ENCODE assay signal across 1 cellular context in the genomic region with DNA sequence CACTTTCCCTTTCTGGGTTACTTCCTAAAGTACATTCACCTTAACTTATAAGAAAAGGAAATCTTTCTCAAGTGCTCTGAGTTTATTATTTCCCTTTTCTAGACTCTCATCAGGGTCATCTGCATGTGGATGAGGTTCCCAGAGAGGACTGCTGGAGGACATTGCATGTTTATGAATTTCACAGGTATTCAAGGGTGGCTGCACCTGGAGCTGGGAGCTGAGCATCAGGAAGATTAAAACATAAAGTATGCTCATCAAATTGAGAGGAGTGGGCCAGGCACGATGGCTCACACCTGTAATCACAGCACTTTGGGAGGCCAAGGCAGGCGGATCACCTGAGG.
TF ChIP-seq lines count a peak whose summit lies in the region.

No MANE protein-coding gene starts in this region.

TF ChIP-seq in HepG2, 621 proteins besides CTCF, POLR2A, EP300 and RAD21 (continued from another document):
- TF ChIP-seq, protein P1, sequence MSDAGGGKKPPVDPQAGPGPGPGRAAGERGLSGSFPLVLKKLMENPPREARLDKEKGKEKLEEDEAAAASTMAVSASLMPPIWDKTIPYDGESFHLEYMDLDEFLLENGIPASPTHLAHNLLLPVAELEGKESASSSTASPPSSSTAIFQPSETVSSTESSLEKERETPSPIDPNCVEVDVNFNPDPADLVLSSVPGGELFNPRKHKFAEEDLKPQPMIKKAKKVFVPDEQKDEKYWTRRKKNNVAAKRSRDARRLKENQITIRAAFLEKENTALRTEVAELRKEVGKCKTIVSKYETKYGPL (CRISPR knock-in tag; IDR thresholded peaks at IDR 0.05): 0 out of 2 replicates have a peak, but pooled peaks have one; percentile 0
- TF ChIP-seq TMF1 (CRISPR knock-in tag; IDR thresholded peaks at IDR 0.05; ENCODE audit: low read depth): no peak
- peak; percentile 23 for TF ChIP-seq BRD4 (CRISPR knock-in tag; IDR thresholded peaks at IDR 0.05)
- TF ChIP-seq MTF1 (CRISPR knock-in tag; IDR thresholded peaks at IDR 0.05): no peak
- TF ChIP-seq ZNF264 (CRISPR knock-in tag; IDR thresholded peaks at IDR 0.05): 0 out of 2 replicates have a peak, but pooled peaks have one; percentile 16
- 0 out of 2 replicates have a peak, but pooled peaks have one; percentile 2 for TF ChIP-seq ZNF160 (CRISPR knock-in tag; IDR thresholded peaks at IDR 0.05)
- TF ChIP-seq, protein P2, sequence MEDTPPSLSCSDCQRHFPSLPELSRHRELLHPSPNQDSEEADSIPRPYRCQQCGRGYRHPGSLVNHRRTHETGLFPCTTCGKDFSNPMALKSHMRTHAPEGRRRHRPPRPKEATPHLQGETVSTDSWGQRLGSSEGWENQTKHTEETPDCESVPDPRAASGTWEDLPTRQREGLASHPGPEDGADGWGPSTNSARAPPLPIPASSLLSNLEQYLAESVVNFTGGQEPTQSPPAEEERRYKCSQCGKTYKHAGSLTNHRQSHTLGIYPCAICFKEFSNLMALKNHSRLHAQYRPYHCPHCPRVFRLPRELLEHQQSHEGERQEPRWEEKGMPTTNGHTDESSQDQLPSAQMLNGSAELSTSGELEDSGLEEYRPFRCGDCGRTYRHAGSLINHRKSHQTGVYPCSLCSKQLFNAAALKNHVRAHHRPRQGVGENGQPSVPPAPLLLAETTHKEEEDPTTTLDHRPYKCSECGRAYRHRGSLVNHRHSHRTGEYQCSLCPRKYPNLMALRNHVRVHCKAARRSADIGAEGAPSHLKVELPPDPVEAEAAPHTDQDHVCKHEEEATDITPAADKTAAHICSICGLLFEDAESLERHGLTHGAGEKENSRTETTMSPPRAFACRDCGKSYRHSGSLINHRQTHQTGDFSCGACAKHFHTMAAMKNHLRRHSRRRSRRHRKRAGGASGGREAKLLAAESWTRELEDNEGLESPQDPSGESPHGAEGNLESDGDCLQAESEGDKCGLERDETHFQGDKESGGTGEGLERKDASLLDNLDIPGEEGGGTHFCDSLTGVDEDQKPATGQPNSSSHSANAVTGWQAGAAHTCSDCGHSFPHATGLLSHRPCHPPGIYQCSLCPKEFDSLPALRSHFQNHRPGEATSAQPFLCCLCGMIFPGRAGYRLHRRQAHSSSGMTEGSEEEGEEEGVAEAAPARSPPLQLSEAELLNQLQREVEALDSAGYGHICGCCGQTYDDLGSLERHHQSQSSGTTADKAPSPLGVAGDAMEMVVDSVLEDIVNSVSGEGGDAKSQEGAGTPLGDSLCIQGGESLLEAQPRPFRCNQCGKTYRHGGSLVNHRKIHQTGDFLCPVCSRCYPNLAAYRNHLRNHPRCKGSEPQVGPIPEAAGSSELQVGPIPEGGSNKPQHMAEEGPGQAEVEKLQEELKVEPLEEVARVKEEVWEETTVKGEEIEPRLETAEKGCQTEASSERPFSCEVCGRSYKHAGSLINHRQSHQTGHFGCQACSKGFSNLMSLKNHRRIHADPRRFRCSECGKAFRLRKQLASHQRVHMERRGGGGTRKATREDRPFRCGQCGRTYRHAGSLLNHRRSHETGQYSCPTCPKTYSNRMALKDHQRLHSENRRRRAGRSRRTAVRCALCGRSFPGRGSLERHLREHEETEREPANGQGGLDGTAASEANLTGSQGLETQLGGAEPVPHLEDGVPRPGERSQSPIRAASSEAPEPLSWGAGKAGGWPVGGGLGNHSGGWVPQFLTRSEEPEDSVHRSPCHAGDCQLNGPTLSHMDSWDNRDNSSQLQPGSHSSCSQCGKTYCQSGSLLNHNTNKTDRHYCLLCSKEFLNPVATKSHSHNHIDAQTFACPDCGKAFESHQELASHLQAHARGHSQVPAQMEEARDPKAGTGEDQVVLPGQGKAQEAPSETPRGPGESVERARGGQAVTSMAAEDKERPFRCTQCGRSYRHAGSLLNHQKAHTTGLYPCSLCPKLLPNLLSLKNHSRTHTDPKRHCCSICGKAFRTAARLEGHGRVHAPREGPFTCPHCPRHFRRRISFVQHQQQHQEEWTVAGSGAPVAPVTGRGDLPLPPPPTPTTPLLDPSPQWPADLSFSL (CRISPR knock-in tag; IDR thresholded peaks at IDR 0.05): no peak
- TF ChIP-seq, protein P3, sequence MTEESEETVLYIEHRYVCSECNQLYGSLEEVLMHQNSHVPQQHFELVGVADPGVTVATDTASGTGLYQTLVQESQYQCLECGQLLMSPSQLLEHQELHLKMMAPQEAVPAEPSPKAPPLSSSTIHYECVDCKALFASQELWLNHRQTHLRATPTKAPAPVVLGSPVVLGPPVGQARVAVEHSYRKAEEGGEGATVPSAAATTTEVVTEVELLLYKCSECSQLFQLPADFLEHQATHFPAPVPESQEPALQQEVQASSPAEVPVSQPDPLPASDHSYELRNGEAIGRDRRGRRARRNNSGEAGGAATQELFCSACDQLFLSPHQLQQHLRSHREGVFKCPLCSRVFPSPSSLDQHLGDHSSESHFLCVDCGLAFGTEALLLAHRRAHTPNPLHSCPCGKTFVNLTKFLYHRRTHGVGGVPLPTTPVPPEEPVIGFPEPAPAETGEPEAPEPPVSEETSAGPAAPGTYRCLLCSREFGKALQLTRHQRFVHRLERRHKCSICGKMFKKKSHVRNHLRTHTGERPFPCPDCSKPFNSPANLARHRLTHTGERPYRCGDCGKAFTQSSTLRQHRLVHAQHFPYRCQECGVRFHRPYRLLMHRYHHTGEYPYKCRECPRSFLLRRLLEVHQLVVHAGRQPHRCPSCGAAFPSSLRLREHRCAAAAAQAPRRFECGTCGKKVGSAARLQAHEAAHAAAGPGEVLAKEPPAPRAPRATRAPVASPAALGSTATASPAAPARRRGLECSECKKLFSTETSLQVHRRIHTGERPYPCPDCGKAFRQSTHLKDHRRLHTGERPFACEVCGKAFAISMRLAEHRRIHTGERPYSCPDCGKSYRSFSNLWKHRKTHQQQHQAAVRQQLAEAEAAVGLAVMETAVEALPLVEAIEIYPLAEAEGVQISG (CRISPR knock-in tag; IDR thresholded peaks at IDR 0.05): peak; percentile 5; the same call in 1 of the 2 replicates
- TF ChIP-seq ZNF749 (CRISPR knock-in tag; IDR thresholded peaks at IDR 0.05; ENCODE audit: borderline replicate concordance): 0 out of 2 replicates have a peak, but pooled peaks have one; percentile 1
- TF ChIP-seq, protein P4, sequence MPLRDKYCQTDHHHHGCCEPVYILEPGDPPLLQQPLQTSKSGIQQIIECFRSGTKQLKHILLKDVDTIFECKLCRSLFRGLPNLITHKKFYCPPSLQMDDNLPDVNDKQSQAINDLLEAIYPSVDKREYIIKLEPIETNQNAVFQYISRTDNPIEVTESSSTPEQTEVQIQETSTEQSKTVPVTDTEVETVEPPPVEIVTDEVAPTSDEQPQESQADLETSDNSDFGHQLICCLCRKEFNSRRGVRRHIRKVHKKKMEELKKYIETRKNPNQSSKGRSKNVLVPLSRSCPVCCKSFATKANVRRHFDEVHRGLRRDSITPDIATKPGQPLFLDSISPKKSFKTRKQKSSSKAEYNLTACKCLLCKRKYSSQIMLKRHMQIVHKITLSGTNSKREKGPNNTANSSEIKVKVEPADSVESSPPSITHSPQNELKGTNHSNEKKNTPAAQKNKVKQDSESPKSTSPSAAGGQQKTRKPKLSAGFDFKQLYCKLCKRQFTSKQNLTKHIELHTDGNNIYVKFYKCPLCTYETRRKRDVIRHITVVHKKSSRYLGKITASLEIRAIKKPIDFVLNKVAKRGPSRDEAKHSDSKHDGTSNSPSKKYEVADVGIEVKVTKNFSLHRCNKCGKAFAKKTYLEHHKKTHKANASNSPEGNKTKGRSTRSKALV (CRISPR knock-in tag; IDR thresholded peaks at IDR 0.05): 0 out of 2 replicates have a peak, but pooled peaks have one; percentile 20
- TF ChIP-seq, protein P5, sequence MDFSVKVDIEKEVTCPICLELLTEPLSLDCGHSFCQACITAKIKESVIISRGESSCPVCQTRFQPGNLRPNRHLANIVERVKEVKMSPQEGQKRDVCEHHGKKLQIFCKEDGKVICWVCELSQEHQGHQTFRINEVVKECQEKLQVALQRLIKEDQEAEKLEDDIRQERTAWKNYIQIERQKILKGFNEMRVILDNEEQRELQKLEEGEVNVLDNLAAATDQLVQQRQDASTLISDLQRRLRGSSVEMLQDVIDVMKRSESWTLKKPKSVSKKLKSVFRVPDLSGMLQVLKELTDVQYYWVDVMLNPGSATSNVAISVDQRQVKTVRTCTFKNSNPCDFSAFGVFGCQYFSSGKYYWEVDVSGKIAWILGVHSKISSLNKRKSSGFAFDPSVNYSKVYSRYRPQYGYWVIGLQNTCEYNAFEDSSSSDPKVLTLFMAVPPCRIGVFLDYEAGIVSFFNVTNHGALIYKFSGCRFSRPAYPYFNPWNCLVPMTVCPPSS (IDR thresholded peaks at IDR 0.05): no peak
- TF ChIP-seq ZNF232 (CRISPR knock-in tag; IDR thresholded peaks at IDR 0.05; ENCODE audit: borderline replicate concordance): peak; percentile 2; the same call in 1 of the 2 replicates
